In genomic region chr7:105035349-105035748, GRCh38 we compare ENCODE assay signal across 27 cellular contexts. TPM values are rescaled to one million over a fixed set of nuclear protein-coding genes. Genes with fewer than 3 reads are reported as not detected.
DNase-seq lines count a peak whose midpoint lies in the region; ATAC-seq and TF ChIP-seq lines count a peak whose summit lies in the region.
"Had no signal": no experiment of that assay in that cellular context is flagged by ENCODE, and none has a peak within 500 bp of the region (broad histone marks: within the 10 kb centered on the region; RNA-seq: fewer than 3 reads in every experiment).

No MANE protein-coding gene starts in this region.

- H3K36me3 Mint-ChIP-seq in activated naive CD4-positive, alpha-beta T cell treated with anti-CD3 and anti-CD28 coated beads, Interleukin-2, amount 50 U/mL, for 24 hours: peaks cover 8% of the 10 kb centered on the region
- H3K36me3 Mint-ChIP-seq in IgD-negative memory B cell (peaks cover 4% of the 10 kb centered on the region), Calu3 (ENCODE audit: insufficient read depth, unreplicated experiment) (no peaks in the 10 kb centered on the region)
- peaks cover 61% of the 10 kb centered on the region for H3K36me3 Mint-ChIP-seq in effector memory CD8-positive, alpha-beta T cell (ENCODE audit: insufficient read depth)
- H3K36me3 Mint-ChIP-seq in stimulated activated effector memory CD8-positive, alpha-beta T cell treated with anti-CD3 and anti-CD28 coated beads, Interleukin-12 subunit alpha, Interleukin-12 subunit beta, amount 100 ng/mL, for 72 hours: peaks cover 95% of the 10 kb centered on the region

- H3K27ac Mint-ChIP-seq in activated naive CD4-positive, alpha-beta T cell treated with anti-CD3 and anti-CD28 coated beads, Interleukin-2, amount 50 U/mL, for 24 hours: peak overlapping the region; percentile 60
- H3K27ac Mint-ChIP-seq in IgD-negative memory B cell (peak overlapping the region in 2 of 3 donors; percentile 59 to 62), Calu3 (ENCODE audit: unreplicated experiment) (no peak overlapping the region)
- peak overlapping the region; percentile 71 to 81 for H3K27ac Mint-ChIP-seq in effector memory CD8-positive, alpha-beta T cell
- peak overlapping the region; percentile 71 for H3K27ac Mint-ChIP-seq in stimulated activated effector memory CD8-positive, alpha-beta T cell treated with anti-CD3 and anti-CD28 coated beads, Interleukin-12 subunit alpha, Interleukin-12 subunit beta, amount 100 ng/mL, for 72 hours

- DNase-seq in activated naive CD4-positive, alpha-beta T cell treated with Interleukin-2 at 50 U/mL for 16 hours: no peak
- DNase-seq in effector memory CD8-positive, alpha-beta T cell: no peak
- no peak for DNase-seq in stimulated activated effector memory CD8-positive, alpha-beta T cell treated with anti-CD3 and anti-CD28 coated beads, Interleukin-12 subunit alpha, Interleukin-12 subunit beta, amount 100 ng/mL, for 72 hours (ENCODE audit: low spot score in 2 of 2)
- no peak for DNase-seq in Calu3
- no peak for DNase-seq in H4 (ENCODE audit: low spot score)
- DNase-seq: activated CD4-positive, alpha-beta T cell treated with anti-CD3 and anti-CD28 coated beads for 48 hours; activated gamma-delta T cell treated with Interleukin-2 at 50 U/mL for 16 hours; activated T-cell treated with anti-CD3 and anti-CD28 coated beads, Interleukin-2, amount 50 U/mL, for 1 hour; amniotic stem cell; Caco-2; DMS79; kidney glomerular epithelial cell; lower lobe of right lung; NCI-H1048; NCI-H446; NCI-H774; Peyer's patch; SHP77 treated with DMSO at 0.1 percent for 48 hours; small intestine; stimulated activated naive CD8-positive, alpha-beta T cell treated with anti-CD3 and anti-CD28 coated beads, Interleukin-15, Interleukin-2, amounts not matched to agents 100 U/mL and 50 U/mL, for 24 hours; T-helper 9 cell had no signal

- TF ChIP-seq CTCF in Calu3 (IDR thresholded peaks at IDR 0.05; ENCODE audit: unreplicated experiment): no peak

- CTCF ChIA-PET in Calu3 (lab: Charles Lee): no interaction called here

- intact Hi-C loops in Calu3 (cut with micrococcal nuclease; ENCODE audit: unreplicated experiment): no loop called here

- BruUV-seq in Calu3 (replicated peaks; lab: Mats Ljungman, UMichigan): no TSS peak

- no peaks in the 10 kb centered on the region for H3K9me3 Mint-ChIP-seq in activated naive CD4-positive, alpha-beta T cell treated with anti-CD3 and anti-CD28 coated beads, Interleukin-2, amount 50 U/mL, for 24 hours
- H3K9me3 Mint-ChIP-seq in IgD-negative memory B cell: no peaks in the 10 kb centered on the region
- no peaks in the 10 kb centered on the region for H3K9me3 Mint-ChIP-seq in effector memory CD8-positive, alpha-beta T cell
- H3K9me3 Mint-ChIP-seq in stimulated activated effector memory CD8-positive, alpha-beta T cell treated with anti-CD3 and anti-CD28 coated beads, Interleukin-12 subunit alpha, Interleukin-12 subunit beta, amount 100 ng/mL, for 72 hours: no peaks in the 10 kb centered on the region
- H3K9me3 Mint-ChIP-seq in Calu3 (ENCODE audit: low read depth, unreplicated experiment): no peaks in the 10 kb centered on the region
- H3K9me3 Mint-ChIP-seq: brain, neural crest cell had no signal

- H3K4me1 Mint-ChIP-seq in activated naive CD4-positive, alpha-beta T cell treated with anti-CD3 and anti-CD28 coated beads, Interleukin-2, amount 50 U/mL, for 24 hours: peaks cover 65% of the 10 kb centered on the region
- H3K4me1 Mint-ChIP-seq in IgD-negative memory B cell: peaks cover 38 to 51% (median 39%) of the 10 kb centered on the region in 3 donors
- H3K4me1 Mint-ChIP-seq in effector memory CD8-positive, alpha-beta T cell (ENCODE audit: low read depth in 2 of 2): peaks cover 42 to 64% of the 10 kb centered on the region in 2 donors
- peaks cover 52% of the 10 kb centered on the region for H3K4me1 Mint-ChIP-seq in stimulated activated effector memory CD8-positive, alpha-beta T cell treated with anti-CD3 and anti-CD28 coated beads, Interleukin-12 subunit alpha, Interleukin-12 subunit beta, amount 100 ng/mL, for 72 hours
- peaks cover 11% of the 10 kb centered on the region for H3K4me1 Mint-ChIP-seq in Calu3 (ENCODE audit: low read depth, unreplicated experiment)

- no peaks in the 10 kb centered on the region for H3K27me3 Mint-ChIP-seq in activated naive CD4-positive, alpha-beta T cell treated with anti-CD3 and anti-CD28 coated beads, Interleukin-2, amount 50 U/mL, for 24 hours
- no peaks in the 10 kb centered on the region for H3K27me3 Mint-ChIP-seq in IgD-negative memory B cell
- no peaks in the 10 kb centered on the region for H3K27me3 Mint-ChIP-seq in effector memory CD8-positive, alpha-beta T cell
- H3K27me3 Mint-ChIP-seq in Calu3 (ENCODE audit: unreplicated experiment): no peaks in the 10 kb centered on the region
- H3K27me3 Mint-ChIP-seq: brain had no signal

- H3K4me3 Mint-ChIP-seq in activated naive CD4-positive, alpha-beta T cell treated with anti-CD3 and anti-CD28 coated beads, Interleukin-2, amount 50 U/mL, for 24 hours: no peak overlapping the region
- no peak overlapping the region for H3K4me3 Mint-ChIP-seq in IgD-negative memory B cell
- peak overlapping the region; percentile 49 to 58 for H3K4me3 Mint-ChIP-seq in effector memory CD8-positive, alpha-beta T cell
- peak overlapping the region; percentile 30 for H3K4me3 Mint-ChIP-seq in stimulated activated effector memory CD8-positive, alpha-beta T cell treated with anti-CD3 and anti-CD28 coated beads, Interleukin-12 subunit alpha, Interleukin-12 subunit beta, amount 100 ng/mL, for 72 hours
- no peak overlapping the region for H3K4me3 Mint-ChIP-seq in Calu3 (ENCODE audit: low read depth, unreplicated experiment)
- H3K4me3 Mint-ChIP-seq: brain, neural crest cell had no signal

- no peak for ATAC-seq in effector memory CD8-positive, alpha-beta T cell (replicated peaks)
- no peak for ATAC-seq in stimulated activated effector memory CD8-positive, alpha-beta T cell treated with anti-CD3 and anti-CD28 coated beads, Interleukin-12 subunit alpha, Interleukin-12 subunit beta, amount 100 ng/mL, for 72 hours
- no peak for ATAC-seq in GM21390 (IDR thresholded peaks at IDR 0.05; ENCODE audit: unreplicated experiment)
- ATAC-seq: A549; stimulated activated naive CD8-positive, alpha-beta T cell treated with anti-CD3 and anti-CD28 coated beads, Interleukin-15, Interleukin-2, amounts not matched to agents 100 U/mL and 50 U/mL, for 24 hours had no signal

RNA-seq across cellular contexts. Expression of gene KMT2E, which starts 21.3 kb away (rescaled TPM):
- 239 TPM for polyA plus RNA-seq in IgD-negative memory B cell
- total RNA-seq in Calu3 (2022): 37.7 and 39.1 TPM in 2 replicates
- total RNA-seq in H4 (2014; rRNA removed; shearing (Covaris generic)): 19.4 and 38.2 TPM in 2 replicates

Comparison
In these comparisons a context has a peak if more than half of its experiments do, and no peak if none do; other contexts are left out.
1. H3K4me3 Mint-ChIP-seq: peak in effector memory CD8-positive, alpha-beta T cell (2 of 2) and stimulated activated effector memory CD8-positive, alpha-beta T cell treated with anti-CD3 and anti-CD28 coated beads, Interleukin-12 subunit alpha, Interleukin-12 subunit beta, amount 100 ng/mL, for 72 hours (single experiment); none in activated naive CD4-positive, alpha-beta T cell treated with anti-CD3 and anti-CD28 coated beads, Interleukin-2, amount 50 U/mL, for 24 hours (single experiment), IgD-negative memory B cell (0 of 4) and Calu3 (single experiment).